ENCODE assay signal across 9 cellular contexts in genomic region chr10:129853236-129853946, GRCh38.
DNase-seq lines count a peak whose midpoint lies in the region; ATAC-seq, FAIRE-seq and TF ChIP-seq lines count a peak whose summit lies in the region.
"Had no signal": no experiment of that assay in that cellular context is flagged by ENCODE, and none has a peak within 500 bp of the region (broad histone marks: within the 10 kb centered on the region; RNA-seq: fewer than 3 reads in every experiment).

No MANE protein-coding gene starts in this region.

- no peak overlapping the region for H2AFZ ChIP-seq in astrocyte (ENCODE audit: low read depth, low read length)

- no peak overlapping the region for H3K27ac ChIP-seq in astrocyte (ENCODE audit: low read depth, low read length)
- no peak overlapping the region for H3K27ac ChIP-seq in left lung
- H3K27ac ChIP-seq: epithelial cell of prostate had no signal

- no peaks in the 10 kb centered on the region for H3K9me3 Mint-ChIP-seq in astrocyte (ENCODE audit: unreplicated experiment)

- H3K27me3 Mint-ChIP-seq in astrocyte (ENCODE audit: low read depth, unreplicated experiment): no peaks in the 10 kb centered on the region

- no peaks in the 10 kb centered on the region for H3K79me2 ChIP-seq in astrocyte (ENCODE audit: insufficient read depth, low read length)

- DNase-seq in AG20443 (ENCODE audit: low spot score): peak; percentile 55
- peak; percentile 11 for DNase-seq in Jurkat, Clone E6-1 (ENCODE audit: low read depth, low spot score)
- DNase-seq in astrocyte (ENCODE audit: low read depth): no peak
- no peak for DNase-seq in left lung
- DNase-seq in activated T-cell treated with anti-CD3 and anti-CD28 coated beads, Interleukin-2, amount 50 U/mL, for 1 hour: no peak
- DNase-seq in NCI-H345 (lab: John Stamatoyannopoulos, UW): no peak

- intact Hi-C loops in left lung (cut with DNase I): no loop called here

- no peaks in the 10 kb centered on the region for H4K20me1 ChIP-seq in astrocyte (ENCODE audit: insufficient read depth, low read length)

- FAIRE-seq in astrocyte (lab: Jason Lieb, UNC): no peak

- H3K4me3 ChIP-seq in Jurkat, Clone E6-1 (ENCODE audit: low read length): no peak overlapping the region
- H3K4me3 ChIP-seq in astrocyte (ENCODE audit: insufficient read depth, low read depth, low read length) (no peak overlapping the region), left lung (no peak overlapping the region)

- no peaks in the 10 kb centered on the region for H3K36me3 Mint-ChIP-seq in astrocyte (ENCODE audit: low read depth, unreplicated experiment)

- H3K9me3 ChIP-seq in astrocyte (ENCODE audit: insufficient read depth, low read depth, low read length) (no peaks in the 10 kb centered on the region), left lung (no peaks in the 10 kb centered on the region)

- H3K4me2 ChIP-seq in astrocyte (ENCODE audit: low read length): no peak overlapping the region

- ATAC-seq in left lung: peak; percentile 83
- no peak for ATAC-seq in HG03135 (IDR thresholded peaks at IDR 0.05; ENCODE audit: unreplicated experiment)
- ATAC-seq in HG03045 (IDR thresholded peaks at IDR 0.05; ENCODE audit: unreplicated experiment): no peak

- no peak overlapping the region for H3K27ac Mint-ChIP-seq in astrocyte (ENCODE audit: unreplicated experiment)

- H3K27me3 ChIP-seq in astrocyte (ENCODE audit: insufficient read depth, low read length): no peaks in the 10 kb centered on the region
- peaks cover 0 to 23% of the 10 kb centered on the region in 2 donors for H3K27me3 ChIP-seq in left lung

- H3K36me3 ChIP-seq in astrocyte (ENCODE audit: insufficient read depth, low read length) (no peaks in the 10 kb centered on the region), left lung (no peaks in the 10 kb centered on the region)

- H3K4me1 ChIP-seq in astrocyte (ENCODE audit: insufficient read depth, low read length) (no peaks in the 10 kb centered on the region), left lung (no peaks in the 10 kb centered on the region)

- H3K9ac ChIP-seq in astrocyte (ENCODE audit: low read length): no peak overlapping the region

- H3K4me3 Mint-ChIP-seq in astrocyte (ENCODE audit: unreplicated experiment): no peak overlapping the region

- TF ChIP-seq CTCF in astrocyte (IDR thresholded peaks at IDR 0.05; ENCODE audit: insufficient read depth, low read depth, low read length) (peak; percentile 15), left lung (IDR thresholded peaks at IDR 0.05) (peak in 1 of 2 donors; percentile 37)

- no peaks in the 10 kb centered on the region for H3K4me1 Mint-ChIP-seq in astrocyte (ENCODE audit: low read depth, unreplicated experiment)

Comparison
In these comparisons a context has a peak if more than half of its experiments do, and no peak if none do; other contexts are left out.
1. DNase-seq: peak in AG20443 (single experiment) and Jurkat, Clone E6-1 (single experiment); none in astrocyte (single experiment), left lung (0 of 2), activated T-cell treated with anti-CD3 and anti-CD28 coated beads, Interleukin-2, amount 50 U/mL, for 1 hour (single experiment) and NCI-H345 (single experiment).